8 cellular contexts compared by ENCODE assay signal in the genomic region with DNA sequence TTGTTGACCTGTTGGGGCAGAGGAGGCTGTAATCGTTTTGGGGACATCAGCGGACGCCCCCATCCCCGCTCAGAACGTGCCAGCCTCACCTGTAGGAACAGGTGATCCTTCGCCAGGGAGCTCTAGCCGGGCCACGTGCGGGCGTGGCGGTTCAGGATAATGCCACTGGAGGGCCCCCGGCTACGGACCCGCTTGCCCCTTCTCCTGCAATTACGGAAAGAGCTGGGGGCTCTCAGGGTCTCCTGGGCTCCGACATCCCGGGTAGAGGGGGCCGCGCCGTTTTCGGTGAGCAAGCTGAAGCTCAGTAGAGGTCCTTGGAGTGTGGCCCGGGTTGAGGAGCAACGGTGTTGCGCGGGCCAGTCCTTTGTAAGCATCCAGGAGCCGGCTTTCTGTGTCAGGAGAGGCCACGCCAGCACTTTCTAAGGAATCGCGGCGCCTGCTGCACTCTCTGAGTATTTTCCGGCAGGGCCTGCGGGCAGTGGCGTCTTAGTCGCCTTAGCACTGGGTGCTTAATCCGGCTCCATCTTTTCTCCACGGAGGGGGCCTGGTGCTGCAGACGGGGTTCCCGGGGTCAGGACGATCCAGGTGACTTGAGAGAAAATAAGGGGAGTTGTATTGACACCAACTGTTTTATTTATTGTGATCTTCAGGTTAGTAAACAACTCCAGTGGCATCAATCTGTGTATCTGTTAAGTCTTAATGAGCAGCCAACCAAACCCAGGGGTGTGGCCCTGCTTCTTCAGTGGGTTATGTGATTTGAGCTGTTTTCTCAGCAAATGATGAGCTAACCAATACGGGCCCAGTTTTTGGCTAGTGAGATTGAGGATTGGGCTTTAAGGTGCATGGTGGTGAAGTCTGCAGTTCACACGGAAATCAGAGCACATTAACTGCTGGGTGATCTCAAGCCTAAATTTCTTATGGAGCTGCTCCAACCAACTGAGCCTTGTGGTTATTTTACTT. TPM values are rescaled to one million over a fixed set of nuclear protein-coding genes. Genes with fewer than 3 reads are reported as not detected.
A peak's percentile ranks its signal among the peaks of the same experiment; 100 is the strongest.
DNase-seq lines count a peak whose midpoint lies in the region; ATAC-seq, FAIRE-seq and TF ChIP-seq lines count a peak whose summit lies in the region.

No MANE protein-coding gene starts in this region.

- no peaks in the 10 kb centered on the region for H3K27me3 ChIP-seq in AG04450 (ENCODE audit: control insufficient read depth, insufficient read depth, low read length)

- peak overlapping the region; percentile 1; the same call in 1 of the 2 replicates for H2AFZ ChIP-seq in OCI-LY7 (ENCODE audit: low read length)

- no peaks in the 10 kb centered on the region for H3K9me2 ChIP-seq in OCI-LY7 (ENCODE audit: insufficient read depth, low read length)

- H3K4me1 ChIP-seq in OCI-LY7 (ENCODE audit: insufficient read depth, low read length, poor library complexity, severe bottlenecking): peaks cover 30% of the 10 kb centered on the region
- peaks cover 11 to 15% of the 10 kb centered on the region in 2 donors for H3K4me1 ChIP-seq in kidney (ENCODE audit: control insufficient read depth in 1 of 2, insufficient read depth in 1 of 2, low read depth in 1 of 2, low read length in 2 of 2)

- CTCF ChIA-PET in AG04450 (lab: Charles Lee) (interaction anchor here (0.8 to 1.8 kb wide), 9 partner anchors 10 to 281 kb away, joined by 3 to 6 read pairs (median 3); no protein-coding TSS in a partner anchor), OCI-LY7 (lab: Charles Lee; ENCODE audit: unreplicated experiment) (interaction anchor here (0.6 to 1.6 kb wide), 5 partner anchors 40 to 281 kb away, joined by 3 to 9 read pairs (median 4); no protein-coding TSS in a partner anchor)

- peaks cover 55% of the 10 kb centered on the region for H3K79me2 ChIP-seq in OCI-LY7 (ENCODE audit: insufficient read depth, low read depth, low read length)

- FAIRE-seq in kidney (lab: Jason Lieb, UNC): no peak

- no peak overlapping the region for H3K27ac Mint-ChIP-seq in central memory CD8-positive, alpha-beta T cell (ENCODE audit: low read depth)
- H3K27ac Mint-ChIP-seq in stimulated activated effector memory CD8-positive, alpha-beta T cell treated with anti-CD3 and anti-CD28 coated beads, Interleukin-12 subunit alpha, Interleukin-12 subunit beta, amount 100 ng/mL, for 72 hours: peak overlapping the region; percentile 70

- POLR2A ChIA-PET in AG04450 (lab: Yijun Ruan, JAX) (interaction anchor here (1.1 to 1.6 kb wide), 3 partner anchors 40 to 241 kb away, joined by 3 to 5 read pairs (median 3); no protein-coding TSS in a partner anchor), OCI-LY7 (lab: Charles Lee) (interaction anchor here (0.6 to 3.6 kb wide), 23 partner anchors 14 to 384 kb away, joined by 3 to 30 read pairs (median 5); no protein-coding TSS in a partner anchor)

- H3K4me3 Mint-ChIP-seq in central memory CD8-positive, alpha-beta T cell: peak overlapping the region; percentile 87
- peak overlapping the region; percentile 80 for H3K4me3 Mint-ChIP-seq in stimulated activated effector memory CD8-positive, alpha-beta T cell treated with anti-CD3 and anti-CD28 coated beads, Interleukin-12 subunit alpha, Interleukin-12 subunit beta, amount 100 ng/mL, for 72 hours

- BruUV-seq in OCI-LY7 (replicated peaks; lab: Mats Ljungman, UMichigan): TSS peak; percentile 97

- H3K4me2 ChIP-seq in OCI-LY7 (ENCODE audit: low read length): peak overlapping the region; percentile 89

- TF ChIP-seq CTCF in AG04450 (IDR thresholded peaks at IDR 0.05; ENCODE audit: low read depth, low read length): peak; percentile 27; the same call in 1 of the 2 replicates
- TF ChIP-seq CTCF in GM20000 (IDR thresholded peaks at IDR 0.05; ENCODE audit: extremely low read depth, missing control alignments): no peak
- peak; percentile 75 for TF ChIP-seq CTCF in OCI-LY7 (conservative IDR thresholded peaks at IDR 0.05; ENCODE audit: low read length)
- TF ChIP-seq CTCF in kidney (IDR thresholded peaks at IDR 0.05; ENCODE audit: borderline replicate concordance, extremely low read depth, insufficient read depth): peak; percentile 27

- H3K9ac ChIP-seq in kidney (ENCODE audit: low read length in 2 of 2): peak overlapping the region; percentile 4 to 34

- H3K27ac ChIP-seq in AG04450 (ENCODE audit: low read depth, low read length) (peak overlapping the region; percentile 80), OCI-LY7 (ENCODE audit: low read depth, low read length, poor library complexity, severe bottlenecking) (peak overlapping the region; percentile 73), kidney (ENCODE audit: low read depth in 2 of 2, low read length in 2 of 2) (no peak overlapping the region)

- no peak for ATAC-seq in central memory CD8-positive, alpha-beta T cell (replicated peaks; ENCODE audit: extremely low read depth, poor library complexity, severe bottlenecking)
- no peak for ATAC-seq in stimulated activated effector memory CD8-positive, alpha-beta T cell treated with anti-CD3 and anti-CD28 coated beads, Interleukin-12 subunit alpha, Interleukin-12 subunit beta, amount 100 ng/mL, for 72 hours
- ATAC-seq in GM21576 (IDR thresholded peaks at IDR 0.05; ENCODE audit: unreplicated experiment): no peak
- ATAC-seq in GM21381 (IDR thresholded peaks at IDR 0.05; ENCODE audit: unreplicated experiment): no peak

- DNase-seq in AG04450 (ENCODE audit: low read depth, low spot score) (no peak), GM20000 (ENCODE audit: low spot score) (peak; percentile 28), OCI-LY7 (ENCODE audit: low spot score) (peak; percentile 89), kidney (peak; percentile 78)
- DNase-seq in central memory CD8-positive, alpha-beta T cell (ENCODE audit: low spot score in 2 of 2): no peak
- no peak for DNase-seq in stimulated activated effector memory CD8-positive, alpha-beta T cell treated with anti-CD3 and anti-CD28 coated beads, Interleukin-12 subunit alpha, Interleukin-12 subunit beta, amount 100 ng/mL, for 72 hours (ENCODE audit: low spot score in 2 of 2)

- H3K36me3 ChIP-seq in OCI-LY7 (ENCODE audit: insufficient read depth, low read length) (peaks cover 38% of the 10 kb centered on the region), kidney (ENCODE audit: control insufficient read depth in 1 of 2, insufficient read depth in 2 of 2, low read length in 2 of 2) (no peaks in the 10 kb centered on the region)

- H3K9me3 Mint-ChIP-seq in central memory CD8-positive, alpha-beta T cell: no peaks in the 10 kb centered on the region
- H3K9me3 Mint-ChIP-seq in stimulated activated effector memory CD8-positive, alpha-beta T cell treated with anti-CD3 and anti-CD28 coated beads, Interleukin-12 subunit alpha, Interleukin-12 subunit beta, amount 100 ng/mL, for 72 hours: no peaks in the 10 kb centered on the region

- intact Hi-C loops in OCI-LY7 (cut with micrococcal nuclease; ENCODE audit: unreplicated experiment) (loop anchor here (1.0 to 5.0 kb wide), 5 partner anchors 37 to 430 kb away; a partner anchor contains a TSS), kidney (cut with DNase I) (no loop called here)

- peaks cover 19% of the 10 kb centered on the region for H3K4me1 Mint-ChIP-seq in central memory CD8-positive, alpha-beta T cell
- peaks cover 18% of the 10 kb centered on the region for H3K4me1 Mint-ChIP-seq in stimulated activated effector memory CD8-positive, alpha-beta T cell treated with anti-CD3 and anti-CD28 coated beads, Interleukin-12 subunit alpha, Interleukin-12 subunit beta, amount 100 ng/mL, for 72 hours

- H4K20me1 ChIP-seq in OCI-LY7 (ENCODE audit: insufficient read depth, low read length): peaks cover 6% of the 10 kb centered on the region

- H3K9me3 ChIP-seq in AG04450 (ENCODE audit: control insufficient read depth, insufficient read depth, low read length) (no peaks in the 10 kb centered on the region; the same call in 1 of the 2 replicates), OCI-LY7 (ENCODE audit: low read length) (no peaks in the 10 kb centered on the region), kidney (ENCODE audit: control insufficient read depth in 1 of 2, low read length in 2 of 2) (no peaks in the 10 kb centered on the region)

- peaks cover 3% of the 10 kb centered on the region for H3K36me3 Mint-ChIP-seq in central memory CD8-positive, alpha-beta T cell (ENCODE audit: insufficient read depth)
- H3K36me3 Mint-ChIP-seq in stimulated activated effector memory CD8-positive, alpha-beta T cell treated with anti-CD3 and anti-CD28 coated beads, Interleukin-12 subunit alpha, Interleukin-12 subunit beta, amount 100 ng/mL, for 72 hours: peaks cover 11% of the 10 kb centered on the region

- H3K4me3 ChIP-seq in AG04450 (ENCODE audit: low read depth, low read length) (peak overlapping the region; percentile 82), OCI-LY7 (ENCODE audit: low read depth, low read length, poor library complexity, severe bottlenecking) (peak overlapping the region; percentile 91), kidney (ENCODE audit: low read length in 2 of 2) (peak overlapping the region; percentile 47 to 52)

- H3K27me3 Mint-ChIP-seq in central memory CD8-positive, alpha-beta T cell: peaks cover 50% of the 10 kb centered on the region

RNA-seq across cellular contexts. Expression of a gene that starts 1.9 kb away (rescaled TPM):
- 54.5 and 56.6 TPM in 2 replicates for polyA plus RNA-seq in AG04450 (2011; rRNA removed)
- 119 and 120 TPM in 2 replicates for polyA minus RNA-seq in AG04450 (2011; rRNA and poly(A)+ RNA removed)
- 82.8 and 96.8 TPM in 2 replicates for total RNA-seq in OCI-LY7 (2014; rRNA removed; shearing (Covaris generic))
- 159 and 170 TPM in 2 replicates for total RNA-seq in OCI-LY7 (2022)
- 15.3 TPM for total RNA-seq in kidney
- 2.5 TPM for polyA plus RNA-seq in kidney (ENCODE audit: insufficient read depth, low read depth, low replicate concordance)

Comparison
In these comparisons a context has a peak if more than half of its experiments do, and no peak if none do; other contexts are left out.
1. DNase-seq: peak in GM20000 (single experiment), OCI-LY7 (single experiment) and kidney (single experiment); none in AG04450 (single experiment), central memory CD8-positive, alpha-beta T cell (0 of 2) and stimulated activated effector memory CD8-positive, alpha-beta T cell treated with anti-CD3 and anti-CD28 coated beads, Interleukin-12 subunit alpha, Interleukin-12 subunit beta, amount 100 ng/mL, for 72 hours (0 of 2).
2. H3K27ac ChIP-seq: peak in AG04450 (single experiment) and OCI-LY7 (single experiment); none in kidney (0 of 2).
3. Peak in every context shown above with its lines, with median percentiles within 50 percentile points of each other: H3K4me3 ChIP-seq.